Comparison of ENCODE assay signal across 15 cellular contexts in genomic region chr18:967037-967576, GRCh38.
"Had no signal": no experiment of that assay in that cellular context is flagged by ENCODE, and none has a peak within 500 bp of the region (broad histone marks: within the 10 kb centered on the region; RNA-seq: fewer than 3 reads in every experiment).

No MANE protein-coding gene starts in this region.

- H3K27ac ChIP-seq: coronary artery, vagina had no signal

- H3K36me3 ChIP-seq: vagina had no signal

- H3K9me3 ChIP-seq: vagina had no signal

- ATAC-seq: activated CD8-positive, alpha-beta T cell treated with anti-CD3 and anti-CD28 coated beads for 36 hours; activated naive CD8-positive, alpha-beta T cell treated with anti-CD3 and anti-CD28 coated beads, Interleukin-2, amount 50 U/mL, for 24 hours; activated T-helper 17 cell treated with anti-CD3 and anti-CD28 coated beads, Interleukin-2, amount 50 U/mL, for 72 hours; left lobe of liver had no signal

- H3K4me1 ChIP-seq: vagina had no signal

- FAIRE-seq: frontal cortex, keratinocyte had no signal

- DNase-seq: activated CD4-positive, alpha-beta T cell treated with anti-CD3 and anti-CD28 coated beads, Interleukin-2, amount 10 ng/mL, durations not matched to agents 24 days and 14 days; activated CD8-positive, alpha-beta T cell treated with anti-CD3 and anti-CD28 coated beads for 36 hours; activated naive CD4-positive, alpha-beta T cell treated with Interleukin-2 at 50 U/mL for 16 hours; activated naive CD8-positive, alpha-beta T cell treated with anti-CD3 and anti-CD28 coated beads, Interleukin-2, amount 50 U/mL, for 24 hours; activated T-cell treated with anti-CD3 and anti-CD28 coated beads, Interleukin-2, amount 50 U/mL, for 1 hour; aorta; stimulated activated CD4-positive, alpha-beta T cell treated with anti-CD3 and anti-CD28 coated beads, Interleukin-2, amount 100 ng/mL, for 48 hours; trophoblast cell had no signal

- H3K4me3 ChIP-seq: coronary artery, lung, vagina had no signal

- H3K27me3 ChIP-seq: vagina had no signal
